Comparison of ENCODE assay signal across 20 cellular contexts in the genomic region with DNA sequence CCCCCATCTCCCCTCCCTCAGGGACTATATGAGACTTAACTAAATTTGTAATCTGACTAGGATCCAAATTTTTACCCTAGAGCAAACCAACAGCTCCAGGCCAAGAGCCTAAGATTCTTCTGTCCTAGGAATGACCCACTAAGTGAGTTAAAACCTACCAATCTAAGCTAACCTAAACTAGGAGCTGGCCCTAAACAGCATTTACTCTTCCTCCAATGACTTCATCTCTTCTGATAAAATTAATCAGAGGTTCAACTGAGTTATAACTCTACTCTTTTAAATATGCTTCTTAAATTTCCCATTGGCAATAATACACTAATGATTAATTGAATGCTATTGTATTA. TPM values are rescaled to one million over a fixed set of nuclear protein-coding genes. Genes with fewer than 3 reads are reported as not detected.
A peak's percentile ranks its signal among the peaks of the same experiment; 100 is the strongest.
DNase-seq lines count a peak whose midpoint lies in the region; ATAC-seq, FAIRE-seq and TF ChIP-seq lines count a peak whose summit lies in the region.
"Had no signal": no experiment of that assay in that cellular context is flagged by ENCODE, and none has a peak within 500 bp of the region (broad histone marks: within the 10 kb centered on the region; RNA-seq: fewer than 3 reads in every experiment).

No MANE protein-coding gene starts in this region.

- no peak overlapping the region for H2BK5ac ChIP-seq in H1 (ENCODE audit: low read depth, low read length)

- H3K56ac ChIP-seq in H1 (replicated peaks; ENCODE audit: insufficient read length, low read depth, low read length), result no peak overlapping the region

- no peak for FAIRE-seq in H1 (lab: Jason Lieb, UNC)
- FAIRE-seq: G401.6 had no signal

- H3K9ac ChIP-seq in H1 (replicated peaks in 1 of 4; ENCODE audit: extremely low read depth in 1 of 4, low read depth in 3 of 4, low read length in 3 of 4), result no peak overlapping the region
- no peak overlapping the region for H3K9ac ChIP-seq in MM.1S (ENCODE audit: low read length)
- H3K9ac ChIP-seq: KMS-11 had no signal

- no peak overlapping the region for H2BK120ac ChIP-seq in H1 (replicated peaks; ENCODE audit: low read depth, low read length)

- intact Hi-C loops in left ventricle myocardium inferior (cut with micrococcal nuclease), result no loop called here
- intact Hi-C loops in upper lobe of right lung (cut with DNase I), result no loop called here

- H3K36me3 ChIP-seq in left ventricle myocardium inferior (no peaks in the 10 kb centered on the region), right atrium auricular region (no peaks in the 10 kb centered on the region), H1 (ENCODE audit: control insufficient read depth in 2 of 4, insufficient read depth in 4 of 4, low read length in 3 of 4) (no peaks in the 10 kb centered on the region), osteoblast (ENCODE audit: insufficient read depth, low read length) (no peaks in the 10 kb centered on the region), urinary bladder (ENCODE audit: insufficient read depth) (no peaks in the 10 kb centered on the region), MM.1S (replicated peaks; ENCODE audit: insufficient read depth, low read length) (no peaks in the 10 kb centered on the region), upper lobe of right lung (no peaks in the 10 kb centered on the region)
- H3K36me3 ChIP-seq: suprapubic skin had no signal

- H3K4ac ChIP-seq in H1 (replicated peaks; ENCODE audit: insufficient read length, low read depth, low read length), result no peak overlapping the region

- H3F3A ChIP-seq in MM.1S (ENCODE audit: insufficient read depth, low read length), result no peaks in the 10 kb centered on the region

- H3K9me2 ChIP-seq in MM.1S (replicated peaks; ENCODE audit: insufficient read depth, low read length), result no peaks in the 10 kb centered on the region

- H3K79me1 ChIP-seq in H1 (ENCODE audit: low read depth, low read length), result no peaks in the 10 kb centered on the region

- no peaks in the 10 kb centered on the region for H3K79me2 ChIP-seq in H1 (ENCODE audit: control insufficient read depth in 1 of 2, insufficient read depth in 2 of 2, low read length in 2 of 2)
- H3K79me2 ChIP-seq in osteoblast (ENCODE audit: insufficient read depth, low read length), result no peaks in the 10 kb centered on the region
- H3K79me2 ChIP-seq in MM.1S (ENCODE audit: low read length), result no peaks in the 10 kb centered on the region

- no peak for TF ChIP-seq EP300 in H1 (IDR thresholded peaks at IDR 0.05; ENCODE audit: borderline replicate concordance in 1 of 2, low read depth in 2 of 2, low read length in 2 of 2)

- H2BK20ac ChIP-seq in H1 (ENCODE audit: low read length), result no peak overlapping the region

- H4K20me1 ChIP-seq in H1 (replicated peaks in 1 of 2; ENCODE audit: control insufficient read depth in 1 of 2, insufficient read depth in 2 of 2, low read length in 2 of 2), result no peaks in the 10 kb centered on the region
- no peaks in the 10 kb centered on the region for H4K20me1 ChIP-seq in osteoblast (ENCODE audit: insufficient read depth, low read length)
- no peaks in the 10 kb centered on the region for H4K20me1 ChIP-seq in MM.1S (ENCODE audit: insufficient read depth, low read length)

- H3K4me3 ChIP-seq in left ventricle myocardium inferior (no peak overlapping the region), right atrium auricular region (no peak overlapping the region), H1 (ENCODE audit: extremely low read depth in 1 of 4, insufficient read depth in 2 of 4, low read depth in 3 of 4, low read length in 4 of 4) (no peak overlapping the region), osteoblast (ENCODE audit: insufficient read depth, low read length) (no peak overlapping the region), urinary bladder (ENCODE audit: low read depth, low read length) (no peak overlapping the region), MM.1S (ENCODE audit: low read length) (no peak overlapping the region), upper lobe of right lung (no peak overlapping the region)
- H3K4me3 ChIP-seq: suprapubic skin had no signal

- DNase-seq in left ventricle myocardium inferior (no peak), right atrium auricular region (ENCODE audit: low spot score) (no peak), H1 (ENCODE audit: low read depth in 1 of 2, low spot score in 2 of 2) (no peak), osteoblast (ENCODE audit: insufficient read length, low spot score, missing footprints) (no peak), MM.1S (no peak), upper lobe of right lung (no peak)
- no peak for DNase-seq in activated naive CD4-positive, alpha-beta T cell treated with Interleukin-2 at 50 U/mL for 16 hours
- DNase-seq: 8988T; activated CD4-positive, alpha-beta T cell treated with anti-CD3 and anti-CD28 coated beads for 36 hours; cerebellar nuclear complex; DMS 273 treated with DMSO at 0.1 percent for 48 hours; NCI-H1105; NCI-H82; occipital lobe; stimulated activated CD4-positive, alpha-beta T cell treated with anti-CD3 and anti-CD28 coated beads, Interleukin-4, amount 100 ng/mL, for 24 hours had no signal

- H3K27ac ChIP-seq in left ventricle myocardium inferior (replicated peaks), result peak overlapping the region; percentile 58
- H3K27ac ChIP-seq in right atrium auricular region, result peak overlapping the region in 1 of 2 donors; percentile 71
- no peak overlapping the region for H3K27ac ChIP-seq in H1 (ENCODE audit: low read depth, low read length)
- H3K27ac ChIP-seq in osteoblast (ENCODE audit: low read depth, low read length), result peak overlapping the region; percentile 57
- peak overlapping the region; percentile 16 for H3K27ac ChIP-seq in urinary bladder (ENCODE audit: low read depth)
- no peak overlapping the region for H3K27ac ChIP-seq in MM.1S (ENCODE audit: low read length)
- H3K27ac ChIP-seq in upper lobe of right lung, result no peak overlapping the region
- H3K27ac ChIP-seq: C4-2B, KMS-11, suprapubic skin had no signal

- no peak overlapping the region for H4K8ac ChIP-seq in H1 (ENCODE audit: extremely low read depth, insufficient read depth, low read length)

- no peaks in the 10 kb centered on the region for H3K23me2 ChIP-seq in H1 (ENCODE audit: low read depth, low read length)

- TF ChIP-seq POLR2A in H1 (IDR thresholded peaks at IDR 0.05; ENCODE audit: control extremely low read depth in 1 of 2, low read depth in 2 of 2, low read length in 2 of 2), result no peak

- CTCF ChIA-PET in H1 (lab: Charles Lee; ENCODE audit: partially characterized antibody), result interaction anchor here (1.0 kb wide), 1 partner anchor 16 kb away, joined by 4 read pairs; no protein-coding TSS in a partner anchor

- no peak overlapping the region for H3K23ac ChIP-seq in H1 (ENCODE audit: insufficient read length)

- no peak overlapping the region for H3K14ac ChIP-seq in H1 (ENCODE audit: insufficient read length)

- H2BK15ac ChIP-seq in H1 (ENCODE audit: low read length), result no peak overlapping the region

- H3K9me3 ChIP-seq in left ventricle myocardium inferior (replicated peaks), result no peaks in the 10 kb centered on the region
- H3K9me3 ChIP-seq in right atrium auricular region, result no peaks in the 10 kb centered on the region
- H3K9me3 ChIP-seq in H1 (ENCODE audit: insufficient read depth in 2 of 2, low read depth in 1 of 2, low read length in 1 of 2), result no peaks in the 10 kb centered on the region
- H3K9me3 ChIP-seq in osteoblast (ENCODE audit: low read depth, low read length), result no peaks in the 10 kb centered on the region
- no peaks in the 10 kb centered on the region for H3K9me3 ChIP-seq in MM.1S (replicated peaks; ENCODE audit: insufficient read depth, low read length)
- no peaks in the 10 kb centered on the region for H3K9me3 ChIP-seq in upper lobe of right lung
- H3K9me3 ChIP-seq: suprapubic skin had no signal

- POLR2A ChIA-PET in H1 (lab: Charles Lee; ENCODE audit: partially characterized antibody), result no interaction called here

- TF ChIP-seq CTCF in left ventricle myocardium inferior (IDR thresholded peaks at IDR 0.05; ENCODE audit: borderline replicate concordance) (no peak), right atrium auricular region (IDR thresholded peaks at IDR 0.05) (no peak), H1 (IDR thresholded peaks at IDR 0.05; ENCODE audit: control extremely low read depth in 1 of 3, insufficient read depth in 1 of 3, low read depth in 1 of 3, low read length in 3 of 3) (no peak), osteoblast (IDR thresholded peaks at IDR 0.05; ENCODE audit: extremely low read depth, low read depth, low read length) (no peak), MM.1S (IDR thresholded peaks at IDR 0.05; ENCODE audit: low read length) (no peak), upper lobe of right lung (IDR thresholded peaks at IDR 0.05) (no peak)

- H3K27me3 ChIP-seq in left ventricle myocardium inferior (ENCODE audit: low read depth) (no peaks in the 10 kb centered on the region), right atrium auricular region (no peaks in the 10 kb centered on the region), H1 (replicated peaks in 1 of 4; ENCODE audit: control insufficient read depth in 3 of 4, extremely low read depth in 1 of 4, insufficient read depth in 3 of 4, low read length in 3 of 4) (no peaks in the 10 kb centered on the region), osteoblast (ENCODE audit: insufficient read depth, low read length) (no peaks in the 10 kb centered on the region), MM.1S (replicated peaks; ENCODE audit: insufficient read depth, low read length) (no peaks in the 10 kb centered on the region), upper lobe of right lung (no peaks in the 10 kb centered on the region)
- H3K27me3 ChIP-seq: suprapubic skin had no signal

- no peak for ATAC-seq in upper lobe of right lung
- ATAC-seq: activated CD4-positive, alpha-beta T cell treated with anti-CD3 and anti-CD28 coated beads for 36 hours had no signal

- no peak overlapping the region for H2BK12ac ChIP-seq in H1 (ENCODE audit: low read depth, low read length)

- TF ChIP-seq RAD21 in H1 (IDR thresholded peaks at IDR 0.05 in 1 of 2, conservative IDR thresholded peaks at IDR 0.05 in 1 of 2; ENCODE audit: low read depth in 2 of 2, low read length in 2 of 2), result no peak

- no peak overlapping the region for H4K5ac ChIP-seq in H1 (ENCODE audit: insufficient read length, low read depth, low read length)

- H2AFZ ChIP-seq in H1 (ENCODE audit: low read length), result peak overlapping the region; percentile 40; the same call in 1 of the 2 replicates
- no peak overlapping the region for H2AFZ ChIP-seq in osteoblast (ENCODE audit: low read length)
- no peak overlapping the region for H2AFZ ChIP-seq in MM.1S (ENCODE audit: low read length)

- H4K91ac ChIP-seq in H1 (replicated peaks; ENCODE audit: insufficient read length, low read length), result no peak overlapping the region

- H3K4me2 ChIP-seq in H1 (ENCODE audit: insufficient read depth in 1 of 2, low read depth in 2 of 2, low read length in 2 of 2) (no peak overlapping the region), osteoblast (ENCODE audit: insufficient read depth, low read length) (peak overlapping the region; percentile 43), MM.1S (ENCODE audit: low read depth, low read length) (no peak overlapping the region)
- H3K4me2 ChIP-seq: KMS-11 had no signal

- H3K4me1 ChIP-seq in left ventricle myocardium inferior (peaks cover 9% of the 10 kb centered on the region), right atrium auricular region (peaks cover 0 to 11% of the 10 kb centered on the region in 2 donors), H1 (replicated peaks in 1 of 4; ENCODE audit: control insufficient read depth in 3 of 4, insufficient read depth in 4 of 4, low read length in 3 of 4) (no peaks in the 10 kb centered on the region), osteoblast (ENCODE audit: insufficient read depth, low read length) (peaks cover 14% of the 10 kb centered on the region), urinary bladder (ENCODE audit: insufficient read depth) (no peaks in the 10 kb centered on the region), MM.1S (ENCODE audit: low read length) (no peaks in the 10 kb centered on the region), upper lobe of right lung (no peaks in the 10 kb centered on the region)

- H3K18ac ChIP-seq in H1 (ENCODE audit: extremely low read depth, low read length), result no peak overlapping the region

- no peak overlapping the region for H2AK5ac ChIP-seq in H1 (ENCODE audit: low read depth, low read length)

RNA-seq across cellular contexts. Expression of gene TMPO, which starts 39.9 kb away (rescaled TPM):
- total RNA-seq in left ventricle myocardium inferior, result 16.9 TPM
- 10 to 100 TPM; 29.2 to 34.0 TPM for total RNA-seq in right atrium auricular region
- 189 and 195 TPM in 2 replicates for total RNA-seq in H1 (2021; fragmentation: NEBNext Ultra II Directional; extraction: Animal tissue kit (Norgen Biotek cat#: 25700))
- 30.9 and 43.9 TPM in 2 replicates for polyA plus RNA-seq in H1 (2011; rRNA removed)
- polyA plus RNA-seq in H1 (2011; cell fraction: cytosol; rRNA removed), result 58.1 TPM
- 26.2 TPM for polyA plus RNA-seq in H1 (2011; cell fraction: nucleus; rRNA removed)
- polyA plus RNA-seq in H1 (2012, experiment 1 of 2), result 63.8 to 119 TPM (median 82.0 TPM) in 4 replicates
- 20.6 TPM for polyA plus RNA-seq in H1 (2012, experiment 2 of 2)
- 98.7 TPM for polyA plus RNA-seq in H1 (2013, experiment 1 of 2)
- polyA plus RNA-seq in H1 (2013, experiment 2 of 2), result 96.6 TPM
- polyA minus RNA-seq in H1 (2011; rRNA and poly(A)+ RNA removed), result 59.4 and 91.7 TPM in 2 replicates
- polyA minus RNA-seq in H1 (2011; cell fraction: cytosol; rRNA and poly(A)+ RNA removed), result 136 TPM
- 123 TPM for polyA minus RNA-seq in H1 (2011; cell fraction: nucleus; rRNA and poly(A)+ RNA removed)
- total RNA-seq in osteoblast, result 46.9 and 52.1 TPM in 2 replicates
- 220 TPM for total RNA-seq in urinary bladder
- 25.5 TPM for polyA plus RNA-seq in urinary bladder
- total RNA-seq in upper lobe of right lung, result 63.1 TPM

Comparison
In these comparisons a context has a peak if more than half of its experiments do, and no peak if none do; other contexts are left out.
1. H3K27ac ChIP-seq: peak in left ventricle myocardium inferior (single experiment), osteoblast (single experiment) and urinary bladder (single experiment); none in H1 (single experiment), MM.1S (single experiment) and upper lobe of right lung (single experiment).